21 cellular contexts compared by ENCODE assay signal in the genomic region with DNA sequence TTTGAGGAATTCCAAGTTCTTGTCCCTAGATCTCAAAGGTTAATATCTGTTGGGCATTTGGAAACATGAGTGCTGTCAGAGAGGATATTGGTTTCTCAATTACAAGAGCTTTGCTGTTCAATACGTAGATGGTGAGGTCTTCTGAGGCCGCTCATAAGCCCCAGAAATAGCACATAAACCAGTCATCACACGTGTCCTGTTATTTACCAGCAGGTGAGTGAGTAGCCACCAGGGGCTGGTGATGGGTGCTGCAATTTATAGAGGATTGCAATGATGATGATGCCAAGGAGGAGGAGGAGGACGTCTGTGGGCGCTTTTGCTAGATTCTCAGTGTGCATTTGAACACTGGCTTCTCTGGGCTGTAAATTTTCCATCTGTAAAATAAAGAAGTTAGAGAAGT.
"Had no signal": no experiment of that assay in that cellular context is flagged by ENCODE, and none has a peak within 500 bp of the region (broad histone marks: within the 10 kb centered on the region; RNA-seq: fewer than 3 reads in every experiment).

No MANE protein-coding gene starts in this region.

- H3K9me3 ChIP-seq: heart right ventricle, prostate gland, tibial artery had no signal

- DNase-seq: activated CD4-positive, alpha-beta memory T cell treated with anti-CD3 and anti-CD28 coated beads, Interleukin-2, amount 10 ng/mL, durations not matched to agents 7 days and 5 days; activated CD4-positive, alpha-beta T cell treated with anti-CD3 and anti-CD28 coated beads for 48 hours; activated CD4-positive, CD25-positive, alpha-beta regulatory T cell; activated effector memory CD4-positive, alpha-beta T cell treated with Interleukin-2 at 50 U/mL for 16 hours; activated naive CD4-positive, alpha-beta T cell treated with anti-CD3 and anti-CD28 coated beads for 36 hours; activated naive CD8-positive, alpha-beta T cell treated with anti-CD3 and anti-CD28 coated beads, Interleukin-2, amount 10 ng/mL, durations not matched to agents 7 days and 5 days; activated T-cell treated with anti-CD3 and anti-CD28 coated beads, Interleukin-2, amount 50 U/mL, for 72 hours; amniotic stem cell; heart right ventricle; islet precursor cell; left cardiac atrium; right cardiac atrium; stimulated activated CD4-positive, alpha-beta T cell treated with anti-CD3 and anti-CD28 coated beads, Interleukin-1b, Interleukin-23, amount 100 ng/mL, for 48 hours; stimulated activated naive CD8-positive, alpha-beta T cell treated with anti-CD3 and anti-CD28 coated beads, Interleukin-15, amount 100 ng/mL, for 72 hours; tibial artery had no signal

- ATAC-seq: activated T-cell treated with anti-CD3 and anti-CD28 coated beads, Interleukin-2, amount 50 U/mL, for 72 hours; heart right ventricle; left cardiac atrium; natural killer cell treated with Interleukin-12 subunit alpha and Interleukin-12 subunit beta and Interleukin-15 and Interleukin-18, amount 100 ng/mL, for 72 hours; right cardiac atrium; stimulated activated naive CD8-positive, alpha-beta T cell treated with anti-CD3 and anti-CD28 coated beads, Interleukin-15, amount 100 ng/mL, for 72 hours had no signal

- H3K27ac ChIP-seq: coronary artery, epithelial cell of prostate, heart right ventricle, prostate gland, skin epidermis, tibial artery had no signal

- H3K36me3 ChIP-seq: heart right ventricle, prostate gland, tibial artery had no signal

- FAIRE-seq: bronchial epithelial cell had no signal

- H3K4me3 ChIP-seq: coronary artery, heart right ventricle, prostate gland, skin epidermis, tibial artery had no signal

- H3K4me1 ChIP-seq: heart right ventricle, prostate gland, tibial artery had no signal

- H3K27me3 ChIP-seq: tibial artery had no signal
